Comparison of ENCODE assay signal across 22 cellular contexts in genomic region chr13:106610511-106610910, GRCh38. TPM values are rescaled to one million over a fixed set of nuclear protein-coding genes. Genes with fewer than 3 reads are reported as not detected.
A peak's percentile ranks its signal among the peaks of the same experiment; 100 is the strongest.
DNase-seq lines count a peak whose midpoint lies in the region; ATAC-seq and TF ChIP-seq lines count a peak whose summit lies in the region.
"Had no signal": no experiment of that assay in that cellular context is flagged by ENCODE, and none has a peak within 500 bp of the region (broad histone marks: within the 10 kb centered on the region; RNA-seq: fewer than 3 reads in every experiment).

No MANE protein-coding gene starts in this region.

- H3K4me3 ChIP-seq in breast epithelium (no peak overlapping the region), adipocyte (ENCODE audit: low read length) (no peak overlapping the region), fibroblast of the aortic adventitia (ENCODE audit: low read depth, low read length) (no peak overlapping the region)
- H3K4me3 ChIP-seq: lower lobe of right lung, prostate gland, SJSA1 had no signal

- H3K27me3 ChIP-seq in breast epithelium, result no peaks in the 10 kb centered on the region
- no peaks in the 10 kb centered on the region for H3K27me3 ChIP-seq in adipocyte (replicated peaks; ENCODE audit: control insufficient read depth, insufficient read depth, low read length)
- H3K27me3 ChIP-seq: SJSA1 had no signal

- POLR2A ChIA-PET in MCF 10A (lab: Yijun Ruan, JAX), result interaction anchor here (2.2 kb wide), 1 partner anchor 43 kb away, joined by 9 read pairs; the partner anchor contains the start of gene ARGLU1
- POLR2A ChIA-PET in activated CD4-positive, alpha-beta T cell treated with anti-CD3 and anti-CD28 coated beads for 36 hours (lab: Charles Lee), result no interaction called here

- no peaks in the 10 kb centered on the region for H3K36me3 Mint-ChIP-seq in MCF 10A (ENCODE audit: insufficient read depth, unreplicated experiment)
- no peaks in the 10 kb centered on the region for H3K36me3 Mint-ChIP-seq in activated CD4-positive, alpha-beta T cell treated with anti-CD3 and anti-CD28 coated beads for 36 hours (ENCODE audit: low read depth)
- H3K36me3 Mint-ChIP-seq: CD4-positive, CD25-positive, alpha-beta regulatory T cell; natural killer cell; type B pancreatic cell had no signal

- H3K36me3 ChIP-seq in breast epithelium (no peaks in the 10 kb centered on the region), adipocyte (ENCODE audit: control insufficient read depth, insufficient read depth, low read length, severe bottlenecking) (no peaks in the 10 kb centered on the region)
- H3K36me3 ChIP-seq: lower lobe of right lung, prostate gland, SJSA1 had no signal

- H3K9me3 ChIP-seq in breast epithelium, result no peaks in the 10 kb centered on the region
- H3K9me3 ChIP-seq in adipocyte (ENCODE audit: control insufficient read depth, low read length), result no peaks in the 10 kb centered on the region
- H3K9me3 ChIP-seq: lower lobe of right lung, prostate gland, SJSA1 had no signal

- BruUV-seq in MCF 10A (replicated peaks; lab: Mats Ljungman, UMichigan), result no TSS peak

- H3K27ac Mint-ChIP-seq in MCF 10A (ENCODE audit: low read depth, unreplicated experiment), result no peak overlapping the region
- no peak overlapping the region for H3K27ac Mint-ChIP-seq in activated CD4-positive, alpha-beta T cell treated with anti-CD3 and anti-CD28 coated beads for 36 hours
- H3K27ac Mint-ChIP-seq: activated T-helper 17 cell treated with anti-CD3 and anti-CD28 coated beads, Interleukin-2, amount 50 U/mL, for 72 hours; CD4-positive, CD25-positive, alpha-beta regulatory T cell; natural killer cell; T-helper 2 cell treated with Interferon-gamma antibody and Interleukin-4, amounts not matched to agents 5 μg/mL and 100 μg/mL, for 36 hours; type B pancreatic cell had no signal

- no peak for TF ChIP-seq CTCF in MCF 10A (IDR thresholded peaks at IDR 0.05; ENCODE audit: unreplicated experiment)
- TF ChIP-seq CTCF in breast epithelium (IDR thresholded peaks at IDR 0.05), result no peak
- no peak for TF ChIP-seq CTCF in fibroblast of the aortic adventitia (IDR thresholded peaks at IDR 0.05; ENCODE audit: insufficient read depth, low read length)

- no peak overlapping the region for H3K4me3 Mint-ChIP-seq in MCF 10A (ENCODE audit: unreplicated experiment)
- H3K4me3 Mint-ChIP-seq in activated CD4-positive, alpha-beta T cell treated with anti-CD3 and anti-CD28 coated beads for 36 hours, result no peak overlapping the region
- H3K4me3 Mint-ChIP-seq: activated T-helper 17 cell treated with anti-CD3 and anti-CD28 coated beads, Interleukin-2, amount 50 U/mL, for 72 hours; CD4-positive, CD25-positive, alpha-beta regulatory T cell; natural killer cell; T-helper 2 cell treated with Interferon-gamma antibody and Interleukin-4, amounts not matched to agents 5 μg/mL and 100 μg/mL, for 36 hours; type B pancreatic cell had no signal

- peaks cover 11% of the 10 kb centered on the region for H3K4me1 Mint-ChIP-seq in MCF 10A (ENCODE audit: insufficient read depth, unreplicated experiment)
- H3K4me1 Mint-ChIP-seq in activated CD4-positive, alpha-beta T cell treated with anti-CD3 and anti-CD28 coated beads for 36 hours, result no peaks in the 10 kb centered on the region
- H3K4me1 Mint-ChIP-seq: activated T-helper 17 cell treated with anti-CD3 and anti-CD28 coated beads, Interleukin-2, amount 50 U/mL, for 72 hours; CD4-positive, CD25-positive, alpha-beta regulatory T cell; natural killer cell had no signal

- ATAC-seq in activated CD4-positive, alpha-beta T cell treated with anti-CD3 and anti-CD28 coated beads for 36 hours, result no peak
- ATAC-seq in GM19463 (IDR thresholded peaks at IDR 0.05; ENCODE audit: unreplicated experiment) (no peak), GM18870 (IDR thresholded peaks at IDR 0.05; ENCODE audit: unreplicated experiment) (no peak)
- ATAC-seq: activated CD4-positive, CD25-positive, alpha-beta regulatory T cell treated with anti-CD3 and anti-CD28 coated beads, Interleukin-2, amount 50 U/mL, for 24 hours; activated T-helper 17 cell treated with anti-CD3 and anti-CD28 coated beads, Interleukin-2, amount 50 U/mL, for 72 hours; lower lobe of right lung; natural killer cell had no signal

- DNase-seq in MCF 10A (ENCODE audit: unreplicated experiment), result peak; percentile 20
- no peak for DNase-seq in breast epithelium (ENCODE audit: low spot score in 2 of 2)
- peak; percentile 27 for DNase-seq in adipocyte (ENCODE audit: low read depth)
- DNase-seq in fibroblast of the aortic adventitia (ENCODE audit: low read depth), result peak; percentile 17
- DNase-seq in superior temporal gyrus (ENCODE audit: extremely low spot score), result no peak
- no peak for DNase-seq in activated CD4-positive, alpha-beta T cell treated with anti-CD3 and anti-CD28 coated beads for 36 hours
- DNase-seq: 8988T; amniotic stem cell; CD4-positive, CD25-positive, alpha-beta regulatory T cell; lower lobe of right lung; MV-4-11; natural killer cell; NCI-H2081; NCI-H524 had no signal

- CTCF ChIA-PET in MCF 10A (lab: Yijun Ruan, JAX), result interaction anchor here (0.8 to 2.4 kb wide), 2 partner anchors 9 to 10 kb away, joined by 4 to 15 read pairs; no protein-coding TSS in a partner anchor
- CTCF ChIA-PET in activated CD4-positive, alpha-beta T cell treated with anti-CD3 and anti-CD28 coated beads for 36 hours (lab: Charles Lee), result interaction anchor here (0.8 kb wide), 1 partner anchor 10 kb away, joined by 3 read pairs; no protein-coding TSS in a partner anchor

- no peak overlapping the region for H3K27ac ChIP-seq in breast epithelium
- H3K27ac ChIP-seq: lower lobe of right lung, prostate gland, SJSA1 had no signal

- H3K27me3 Mint-ChIP-seq in MCF 10A (ENCODE audit: insufficient read depth, unreplicated experiment), result no peaks in the 10 kb centered on the region
- peaks cover 24% of the 10 kb centered on the region for H3K27me3 Mint-ChIP-seq in activated CD4-positive, alpha-beta T cell treated with anti-CD3 and anti-CD28 coated beads for 36 hours

- H3K9ac ChIP-seq in adipocyte (ENCODE audit: low read length), result no peak overlapping the region

- H3K4me1 ChIP-seq in breast epithelium (no peaks in the 10 kb centered on the region), adipocyte (ENCODE audit: control insufficient read depth, insufficient read depth, low read length) (peaks cover 4% of the 10 kb centered on the region)
- H3K4me1 ChIP-seq: lower lobe of right lung, prostate gland had no signal

- no peak for TF ChIP-seq POLR2A in breast epithelium (IDR thresholded peaks at IDR 0.05)

- H3K9me3 Mint-ChIP-seq in MCF 10A (ENCODE audit: unreplicated experiment), result peaks cover 6% of the 10 kb centered on the region
- H3K9me3 Mint-ChIP-seq in activated CD4-positive, alpha-beta T cell treated with anti-CD3 and anti-CD28 coated beads for 36 hours (ENCODE audit: low read depth), result peaks cover 2% of the 10 kb centered on the region
- H3K9me3 Mint-ChIP-seq: activated T-helper 17 cell treated with anti-CD3 and anti-CD28 coated beads, Interleukin-2, amount 50 U/mL, for 72 hours; T-helper 2 cell treated with Interferon-gamma antibody and Interleukin-4, amounts not matched to agents 5 μg/mL and 100 μg/mL, for 36 hours had no signal

- intact Hi-C loops in MCF 10A (cut with micrococcal nuclease) (no loop called here), breast epithelium (cut with DNase I; ENCODE audit: low total_unique reads) (no loop called here)
- intact Hi-C loops in activated CD4-positive, alpha-beta T cell treated with anti-CD3 and anti-CD28 coated beads for 36 hours (cut with DNase I, micrococcal nuclease), result no loop called here

RNA-seq across cellular contexts. Expression of gene ARGLU1, which starts 42.6 kb away (rescaled TPM):
- total RNA-seq in MCF 10A (2022), result 91.7 and 94.4 TPM in 2 replicates
- 100 to 1,000 TPM; 122 to 181 (median 136) TPM for total RNA-seq in breast epithelium
- total RNA-seq in fibroblast of the aortic adventitia (ENCODE audit: low replicate concordance), result 41.8 and 64.1 TPM in 2 replicates
- total RNA-seq in activated CD4-positive, alpha-beta T cell treated with anti-CD3 and anti-CD28 coated beads for 36 hours, result 10 to 100 TPM; 68.8 to 94.2 TPM

Comparison
In these comparisons a context has a peak if more than half of its experiments do, and no peak if none do; other contexts are left out.
1. DNase-seq: peak in MCF 10A (single experiment), adipocyte (single experiment) and fibroblast of the aortic adventitia (single experiment); none in breast epithelium (0 of 2), superior temporal gyrus (single experiment) and activated CD4-positive, alpha-beta T cell treated with anti-CD3 and anti-CD28 coated beads for 36 hours (single experiment).